15 cellular contexts compared by ENCODE assay signal in genomic region chr12:90091809-90092208, GRCh38.
A peak's percentile ranks its signal among the peaks of the same experiment; 100 is the strongest.
DNase-seq lines count a peak whose midpoint lies in the region; ATAC-seq and TF ChIP-seq lines count a peak whose summit lies in the region.
"Had no signal": no experiment of that assay in that cellular context is flagged by ENCODE, and none has a peak within 500 bp of the region (broad histone marks: within the 10 kb centered on the region; RNA-seq: fewer than 3 reads in every experiment).

No MANE protein-coding gene starts in this region.

- H3K27me3 ChIP-seq in psoas muscle (ENCODE audit: insufficient read depth in 3 of 3, low read length in 2 of 3) = no peaks in the 10 kb centered on the region
- H3K27me3 ChIP-seq: colonic mucosa had no signal

- H3K4me1 Mint-ChIP-seq in activated CD4-positive, alpha-beta T cell treated with anti-CD3 and anti-CD28 coated beads for 36 hours = peaks cover 18% of the 10 kb centered on the region
- peaks cover 0 to 2% of the 10 kb centered on the region in 2 donors for H3K4me1 Mint-ChIP-seq in effector memory CD8-positive, alpha-beta T cell (ENCODE audit: low read depth in 2 of 2)
- H3K4me1 Mint-ChIP-seq in T-helper 17 cell = peaks cover 6% of the 10 kb centered on the region
- H3K4me1 Mint-ChIP-seq in naive thymus-derived CD8-positive, alpha-beta T cell = peaks cover 2 to 5% (median 3%) of the 10 kb centered on the region in 4 donors

- no peak overlapping the region for H3K4me3 Mint-ChIP-seq in activated CD4-positive, alpha-beta T cell treated with anti-CD3 and anti-CD28 coated beads for 36 hours
- no peak overlapping the region for H3K4me3 Mint-ChIP-seq in effector memory CD8-positive, alpha-beta T cell
- no peak overlapping the region for H3K4me3 Mint-ChIP-seq in T-helper 17 cell
- H3K4me3 Mint-ChIP-seq in naive thymus-derived CD8-positive, alpha-beta T cell = no peak overlapping the region
- H3K4me3 Mint-ChIP-seq: natural killer cell treated with Interleukin-12 subunit alpha and Interleukin-12 subunit beta and Interleukin-15 and Interleukin-18, amount 100 ng/mL, for 72 hours; stimulated activated effector memory CD8-positive, alpha-beta T cell treated with anti-CD3 and anti-CD28 coated beads, Interleukin-12 subunit alpha, Interleukin-12 subunit beta, amount 100 ng/mL, for 72 hours had no signal

- DNase-seq in activated CD4-positive, alpha-beta T cell treated with anti-CD3 and anti-CD28 coated beads for 36 hours = no peak
- no peak for DNase-seq in activated CD4-positive, alpha-beta T cell treated with anti-CD3 and anti-CD28 coated beads, Interleukin-2, amount 50 U/mL, for 48 hours
- DNase-seq in NCI-H69 (lab: John Stamatoyannopoulos, UW) (peak; percentile 65), psoas muscle (no peak), T-helper 17 cell (no peak)
- DNase-seq in effector memory CD8-positive, alpha-beta T cell = no peak
- no peak for DNase-seq in naive thymus-derived CD8-positive, alpha-beta T cell
- DNase-seq: left ventricle myocardium inferior, NCI-H446, RPMI8226 had no signal

- no peak for TF ChIP-seq CTCF in psoas muscle (IDR thresholded peaks at IDR 0.05)

- H3K4me1 ChIP-seq in psoas muscle = peaks cover 8% of the 10 kb centered on the region
- H3K4me1 ChIP-seq: colonic mucosa had no signal

- H3K27me3 Mint-ChIP-seq in activated CD4-positive, alpha-beta T cell treated with anti-CD3 and anti-CD28 coated beads for 36 hours = no peaks in the 10 kb centered on the region
- no peaks in the 10 kb centered on the region for H3K27me3 Mint-ChIP-seq in effector memory CD8-positive, alpha-beta T cell
- no peaks in the 10 kb centered on the region for H3K27me3 Mint-ChIP-seq in T-helper 17 cell
- H3K27me3 Mint-ChIP-seq in naive thymus-derived CD8-positive, alpha-beta T cell = no peaks in the 10 kb centered on the region
- H3K27me3 Mint-ChIP-seq: IgD-negative memory B cell; natural killer cell treated with Interleukin-12 subunit alpha and Interleukin-12 subunit beta and Interleukin-15 and Interleukin-18, amount 100 ng/mL, for 72 hours had no signal

- H3K27ac Mint-ChIP-seq in activated CD4-positive, alpha-beta T cell treated with anti-CD3 and anti-CD28 coated beads for 36 hours = no peak overlapping the region
- H3K27ac Mint-ChIP-seq in effector memory CD8-positive, alpha-beta T cell = no peak overlapping the region
- H3K27ac Mint-ChIP-seq in T-helper 17 cell = no peak overlapping the region
- no peak overlapping the region for H3K27ac Mint-ChIP-seq in naive thymus-derived CD8-positive, alpha-beta T cell
- H3K27ac Mint-ChIP-seq: stimulated activated effector memory CD8-positive, alpha-beta T cell treated with anti-CD3 and anti-CD28 coated beads, Interleukin-12 subunit alpha, Interleukin-12 subunit beta, amount 100 ng/mL, for 72 hours had no signal

- no peaks in the 10 kb centered on the region for H3K9me3 Mint-ChIP-seq in activated CD4-positive, alpha-beta T cell treated with anti-CD3 and anti-CD28 coated beads for 36 hours (ENCODE audit: low read depth)
- no peaks in the 10 kb centered on the region for H3K9me3 Mint-ChIP-seq in effector memory CD8-positive, alpha-beta T cell
- peaks cover 0 to 4% (median 0%) of the 10 kb centered on the region in 9 donors for H3K9me3 Mint-ChIP-seq in naive thymus-derived CD8-positive, alpha-beta T cell
- H3K9me3 Mint-ChIP-seq: natural killer cell treated with Interleukin-12 subunit alpha and Interleukin-12 subunit beta and Interleukin-15 and Interleukin-18, amount 100 ng/mL, for 72 hours; stimulated activated effector memory CD8-positive, alpha-beta T cell treated with anti-CD3 and anti-CD28 coated beads, Interleukin-12 subunit alpha, Interleukin-12 subunit beta, amount 100 ng/mL, for 72 hours had no signal

- no peaks in the 10 kb centered on the region for H3K36me3 Mint-ChIP-seq in activated CD4-positive, alpha-beta T cell treated with anti-CD3 and anti-CD28 coated beads for 36 hours (ENCODE audit: low read depth)
- no peaks in the 10 kb centered on the region for H3K36me3 Mint-ChIP-seq in effector memory CD8-positive, alpha-beta T cell (ENCODE audit: insufficient read depth)
- H3K36me3 Mint-ChIP-seq in T-helper 17 cell (ENCODE audit: low read depth) = no peaks in the 10 kb centered on the region
- H3K36me3 Mint-ChIP-seq in naive thymus-derived CD8-positive, alpha-beta T cell = no peaks in the 10 kb centered on the region
- H3K36me3 Mint-ChIP-seq: natural killer cell treated with Interleukin-12 subunit alpha and Interleukin-12 subunit beta and Interleukin-15 and Interleukin-18, amount 100 ng/mL, for 72 hours; stimulated activated effector memory CD8-positive, alpha-beta T cell treated with anti-CD3 and anti-CD28 coated beads, Interleukin-12 subunit alpha, Interleukin-12 subunit beta, amount 100 ng/mL, for 72 hours had no signal

- intact Hi-C loops in activated CD4-positive, alpha-beta T cell treated with anti-CD3 and anti-CD28 coated beads for 36 hours (cut with DNase I, micrococcal nuclease) = loop anchor here in 1 of 2 experiments (5.0 kb wide), 1 partner anchor 230 kb away; no protein-coding TSS in a partner anchor
- intact Hi-C loops in psoas muscle (cut with DNase I) = no loop called here

- peak overlapping the region; percentile 58 for H3K27ac ChIP-seq in psoas muscle
- H3K27ac ChIP-seq: left ventricle myocardium inferior had no signal

- ATAC-seq in activated CD4-positive, alpha-beta T cell treated with anti-CD3 and anti-CD28 coated beads for 36 hours = peak; percentile 59
- ATAC-seq in effector memory CD8-positive, alpha-beta T cell (replicated peaks) = peak; percentile 27
- ATAC-seq in psoas muscle = peak in 2 of 4 donors; percentile 36 to 63
- ATAC-seq in T-helper 17 cell = no peak
- ATAC-seq in naive thymus-derived CD8-positive, alpha-beta T cell = no peak
- ATAC-seq in HG03135 (IDR thresholded peaks at IDR 0.05; ENCODE audit: unreplicated experiment) = no peak

- no peak overlapping the region for H3K4me3 ChIP-seq in psoas muscle
- H3K4me3 ChIP-seq: colonic mucosa, left ventricle myocardium inferior had no signal

- POLR2A ChIA-PET in activated CD4-positive, alpha-beta T cell treated with anti-CD3 and anti-CD28 coated beads for 36 hours (lab: Charles Lee) = no interaction called here
- POLR2A ChIA-PET in naive thymus-derived CD8-positive, alpha-beta T cell (lab: Charles Lee) = no interaction called here

- H3K9me3 ChIP-seq in psoas muscle (no peaks in the 10 kb centered on the region), T-helper 17 cell (ENCODE audit: control insufficient read depth, low read length, poor library complexity, severe bottlenecking) (no peaks in the 10 kb centered on the region)
- H3K9me3 ChIP-seq: colonic mucosa, left ventricle myocardium inferior had no signal

- WGBS in psoas muscle, 3 donors = 63 to 80% (median 64%) methylated on average over 3 of the region's 3 CpGs

- CTCF ChIA-PET in activated CD4-positive, alpha-beta T cell treated with anti-CD3 and anti-CD28 coated beads for 36 hours (lab: Charles Lee) = no interaction called here

- no peaks in the 10 kb centered on the region for H3K36me3 ChIP-seq in psoas muscle (ENCODE audit: insufficient read depth in 1 of 2, low read depth in 1 of 2)
- H3K36me3 ChIP-seq: colonic mucosa, left ventricle myocardium inferior had no signal

Comparison
In these comparisons a context has a peak if more than half of its experiments do, and no peak if none do; other contexts are left out.
1. ATAC-seq: peak in activated CD4-positive, alpha-beta T cell treated with anti-CD3 and anti-CD28 coated beads for 36 hours (single experiment) and effector memory CD8-positive, alpha-beta T cell (single experiment); none in T-helper 17 cell (single experiment), naive thymus-derived CD8-positive, alpha-beta T cell (0 of 2) and HG03135 (single experiment).